In the genomic region with DNA sequence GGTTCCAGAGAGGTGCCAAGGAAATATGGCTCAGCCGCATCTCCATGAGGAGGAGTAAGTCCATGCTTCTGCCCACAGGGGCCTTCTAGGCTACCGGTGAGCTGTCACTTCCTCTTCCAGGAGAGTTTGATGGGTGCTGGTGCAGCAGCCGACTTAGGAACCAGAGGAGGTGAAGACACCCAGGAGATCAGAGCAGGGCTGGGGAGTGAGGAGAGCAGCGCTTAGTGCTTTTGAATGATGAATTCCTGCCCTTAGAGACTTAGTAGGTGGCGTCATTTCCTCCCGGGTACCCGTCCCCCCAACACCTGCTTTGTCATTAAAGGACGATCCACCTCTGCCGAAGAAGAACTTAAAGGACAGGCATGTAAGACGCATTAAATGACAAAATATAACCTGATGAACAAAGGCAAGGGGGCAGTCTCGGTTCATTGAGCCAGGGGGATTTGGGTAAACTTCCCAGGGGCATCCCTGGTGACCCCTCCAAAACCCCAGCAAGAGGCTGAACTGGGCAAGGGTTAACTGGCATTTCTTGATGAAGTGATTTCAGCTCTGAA, we compare ENCODE assay signal across 8 cellular contexts.
A peak's percentile ranks its signal among the peaks of the same experiment; 100 is the strongest.
DNase-seq lines count a peak whose midpoint lies in the region; ATAC-seq and FAIRE-seq lines count a peak whose summit lies in the region.

No MANE protein-coding gene starts in this region.

- H3K9me3 ChIP-seq in effector memory CD4-positive, alpha-beta T cell (ENCODE audit: control insufficient read depth, low read length), result no peaks in the 10 kb centered on the region

- no peak for ATAC-seq in GM21619 (IDR thresholded peaks at IDR 0.05; ENCODE audit: unreplicated experiment)
- ATAC-seq in GM21447 (IDR thresholded peaks at IDR 0.05; ENCODE audit: unreplicated experiment), result no peak

- no peak for DNase-seq in GM19239 (ENCODE audit: insufficient read length, low spot score)
- DNase-seq in NCI-H69 (lab: John Stamatoyannopoulos, UW), result peak; percentile 38
- DNase-seq in effector memory CD4-positive, alpha-beta T cell, result no peak
- DNase-seq in stimulated activated CD4-positive, alpha-beta T cell treated with anti-CD3 and anti-CD28 coated beads, Interleukin-15, amount 100 ng/mL, for 24 hours, result peak; percentile 47
- no peak for DNase-seq in mucosa of gallbladder (ENCODE audit: low spot score)
- DNase-seq in NCI-H1694 (lab: John Stamatoyannopoulos, UW), result no peak

- H3K36me3 ChIP-seq in effector memory CD4-positive, alpha-beta T cell (ENCODE audit: control insufficient read depth, insufficient read depth, low read length), result no peaks in the 10 kb centered on the region

- H3K27ac ChIP-seq in effector memory CD4-positive, alpha-beta T cell (ENCODE audit: insufficient read depth, low read length, poor library complexity, severe bottlenecking), result no peak overlapping the region

- peak overlapping the region; percentile 5 for H3K4me3 ChIP-seq in effector memory CD4-positive, alpha-beta T cell (ENCODE audit: insufficient read depth, low read depth, low read length, poor library complexity, severe bottlenecking)

- peaks cover 3% of the 10 kb centered on the region for H3K4me1 ChIP-seq in effector memory CD4-positive, alpha-beta T cell (ENCODE audit: control insufficient read depth, insufficient read depth, low read length, poor library complexity, severe bottlenecking)

- H3K27me3 ChIP-seq in effector memory CD4-positive, alpha-beta T cell (replicated peaks; ENCODE audit: control insufficient read depth, insufficient read depth, low read length, poor library complexity, severe bottlenecking), result no peaks in the 10 kb centered on the region

- peak; percentile 51 for FAIRE-seq in GM19239 (lab: Jason Lieb, UNC)

Comparison
In these comparisons a context has a peak if more than half of its experiments do, and no peak if none do; other contexts are left out.
1. DNase-seq: peak in NCI-H69 (single experiment) and stimulated activated CD4-positive, alpha-beta T cell treated with anti-CD3 and anti-CD28 coated beads, Interleukin-15, amount 100 ng/mL, for 24 hours (single experiment); none in GM19239 (single experiment), effector memory CD4-positive, alpha-beta T cell (0 of 3), mucosa of gallbladder (single experiment) and NCI-H1694 (single experiment).